8 cellular contexts compared by ENCODE assay signal in genomic region chr20:35739294-35740163, GRCh38. TPM values are rescaled to one million over a fixed set of nuclear protein-coding genes. Genes with fewer than 3 reads are reported as not detected.
DNase-seq lines count a peak whose midpoint lies in the region; ATAC-seq and TF ChIP-seq lines count a peak whose summit lies in the region.

No MANE protein-coding gene starts in this region.

- no peaks in the 10 kb centered on the region for H3K9me3 ChIP-seq in effector memory CD4-positive, alpha-beta T cell (ENCODE audit: control insufficient read depth, low read length)
- no peaks in the 10 kb centered on the region for H3K9me3 ChIP-seq in neutrophil

- no peak for ATAC-seq in activated CD4-positive, alpha-beta T cell treated with anti-CD3 and anti-CD28 coated beads for 36 hours
- ATAC-seq in HG02870 (IDR thresholded peaks at IDR 0.05; ENCODE audit: unreplicated experiment), result no peak

- H3K4me3 Mint-ChIP-seq in activated CD4-positive, alpha-beta T cell treated with anti-CD3 and anti-CD28 coated beads for 36 hours, result peak overlapping the region; percentile 90

- no peaks in the 10 kb centered on the region for H3K27me3 ChIP-seq in effector memory CD4-positive, alpha-beta T cell (replicated peaks; ENCODE audit: control insufficient read depth, insufficient read depth, low read length, poor library complexity, severe bottlenecking)
- H3K27me3 ChIP-seq in neutrophil, result no peaks in the 10 kb centered on the region

- H3K27ac ChIP-seq in effector memory CD4-positive, alpha-beta T cell (ENCODE audit: insufficient read depth, low read length, poor library complexity, severe bottlenecking), result peak overlapping the region; percentile 100
- peak overlapping the region; percentile 97 for H3K27ac ChIP-seq in neutrophil

- no peaks in the 10 kb centered on the region for H3K27me3 Mint-ChIP-seq in activated CD4-positive, alpha-beta T cell treated with anti-CD3 and anti-CD28 coated beads for 36 hours

- H3K4me1 ChIP-seq in effector memory CD4-positive, alpha-beta T cell (ENCODE audit: control insufficient read depth, insufficient read depth, low read length, poor library complexity, severe bottlenecking), result peaks cover 43% of the 10 kb centered on the region
- peaks cover 35 to 47% of the 10 kb centered on the region in 2 experiments for H3K4me1 ChIP-seq in neutrophil (ENCODE audit: control insufficient read depth in 1 of 2, insufficient read depth in 1 of 2, low read depth in 1 of 2, low read length in 1 of 2)

- H3K9me3 Mint-ChIP-seq in activated CD4-positive, alpha-beta T cell treated with anti-CD3 and anti-CD28 coated beads for 36 hours (ENCODE audit: low read depth), result no peaks in the 10 kb centered on the region

- CTCF ChIA-PET in activated CD4-positive, alpha-beta T cell treated with anti-CD3 and anti-CD28 coated beads for 36 hours (lab: Charles Lee), result interaction anchor here (0.6 to 2.6 kb wide), 10 partner anchors 9 to 78 kb away, joined by 3 to 14 read pairs (median 5); partner anchors contain the start of genes NFS1, PHF20 and ROMO1

- intact Hi-C loops in activated CD4-positive, alpha-beta T cell treated with anti-CD3 and anti-CD28 coated beads for 36 hours (cut with DNase I, micrococcal nuclease), result loop anchor here in 1 of 2 experiments (2.0 to 10.0 kb wide), 3 partner anchors 145 to 865 kb away; partner anchors contain the start of genes ACSS2, GGT7 and TRPC4AP

- POLR2A ChIA-PET in activated CD4-positive, alpha-beta T cell treated with anti-CD3 and anti-CD28 coated beads for 36 hours (lab: Charles Lee), result interaction anchor here (0.5 to 1.8 kb wide), 7 partner anchors 9 to 73 kb away, joined by 3 to 12 read pairs (median 5); partner anchors contain the start of gene PHF20

- H3K27ac Mint-ChIP-seq in activated CD4-positive, alpha-beta T cell treated with anti-CD3 and anti-CD28 coated beads for 36 hours, result peak overlapping the region; percentile 89

- H3K36me3 Mint-ChIP-seq in activated CD4-positive, alpha-beta T cell treated with anti-CD3 and anti-CD28 coated beads for 36 hours (ENCODE audit: low read depth), result peaks cover 72% of the 10 kb centered on the region

- TF ChIP-seq CTCF in neutrophil (IDR thresholded peaks at IDR 0.05), result peak; percentile 7

- peaks cover 57% of the 10 kb centered on the region for H3K4me1 Mint-ChIP-seq in activated CD4-positive, alpha-beta T cell treated with anti-CD3 and anti-CD28 coated beads for 36 hours

- H3K4me3 ChIP-seq in effector memory CD4-positive, alpha-beta T cell (ENCODE audit: insufficient read depth, low read depth, low read length, poor library complexity, severe bottlenecking), result peak overlapping the region; percentile 95
- peak overlapping the region in 1 of 2 experiments; percentile 96 for H3K4me3 ChIP-seq in neutrophil (ENCODE audit: low read depth in 1 of 2, low read length in 1 of 2)

- no peak for DNase-seq in activated CD4-positive, alpha-beta T cell treated with anti-CD3 and anti-CD28 coated beads for 36 hours
- no peak for DNase-seq in activated CD4-positive, alpha-beta T cell treated with anti-CD3 and anti-CD28 coated beads, Interleukin-2, amount 50 U/mL, for 48 hours
- peak; percentile 92 for DNase-seq in RKO (ENCODE audit: low spot score)
- DNase-seq in effector memory CD4-positive, alpha-beta T cell, result no peak
- no peak for DNase-seq in NCI-H1417 treated with DMSO at 0.1 percent for 48 hours (lab: John Stamatoyannopoulos, UW)
- no peak for DNase-seq in middle frontal gyrus (ENCODE audit: extremely low spot score, low spot score)

- peaks cover 64% of the 10 kb centered on the region for H3K36me3 ChIP-seq in effector memory CD4-positive, alpha-beta T cell (ENCODE audit: control insufficient read depth, insufficient read depth, low read length)
- H3K36me3 ChIP-seq in neutrophil, result peaks cover 61% of the 10 kb centered on the region

RNA-seq across cellular contexts. Expression of gene RBM39, which starts 2.5 kb away (rescaled TPM):
- total RNA-seq in activated CD4-positive, alpha-beta T cell treated with anti-CD3 and anti-CD28 coated beads for 36 hours, result 100 to 1,000 TPM; 303 to 356 TPM

RNA-seq across cellular contexts. Expression of gene PHF20, which starts 32.3 kb away (rescaled TPM):
- total RNA-seq in activated CD4-positive, alpha-beta T cell treated with anti-CD3 and anti-CD28 coated beads for 36 hours, result 10 to 100 TPM; 54.3 to 61.6 TPM

RNA-seq across cellular contexts. Expression of gene ROMO1, which starts 40.3 kb away (rescaled TPM):
- 100 to 1,000 TPM in 1 of 2 experiments, 10 to 100 TPM in 1; 50.4 to 112 TPM for total RNA-seq in activated CD4-positive, alpha-beta T cell treated with anti-CD3 and anti-CD28 coated beads for 36 hours

RNA-seq across cellular contexts. Expression of gene NFS1, which starts 40.4 kb away (rescaled TPM):
- total RNA-seq in activated CD4-positive, alpha-beta T cell treated with anti-CD3 and anti-CD28 coated beads for 36 hours, result 10 to 100 TPM; 43.2 to 44.6 TPM
